ENCODE assay signal across 22 cellular contexts in the genomic region with DNA sequence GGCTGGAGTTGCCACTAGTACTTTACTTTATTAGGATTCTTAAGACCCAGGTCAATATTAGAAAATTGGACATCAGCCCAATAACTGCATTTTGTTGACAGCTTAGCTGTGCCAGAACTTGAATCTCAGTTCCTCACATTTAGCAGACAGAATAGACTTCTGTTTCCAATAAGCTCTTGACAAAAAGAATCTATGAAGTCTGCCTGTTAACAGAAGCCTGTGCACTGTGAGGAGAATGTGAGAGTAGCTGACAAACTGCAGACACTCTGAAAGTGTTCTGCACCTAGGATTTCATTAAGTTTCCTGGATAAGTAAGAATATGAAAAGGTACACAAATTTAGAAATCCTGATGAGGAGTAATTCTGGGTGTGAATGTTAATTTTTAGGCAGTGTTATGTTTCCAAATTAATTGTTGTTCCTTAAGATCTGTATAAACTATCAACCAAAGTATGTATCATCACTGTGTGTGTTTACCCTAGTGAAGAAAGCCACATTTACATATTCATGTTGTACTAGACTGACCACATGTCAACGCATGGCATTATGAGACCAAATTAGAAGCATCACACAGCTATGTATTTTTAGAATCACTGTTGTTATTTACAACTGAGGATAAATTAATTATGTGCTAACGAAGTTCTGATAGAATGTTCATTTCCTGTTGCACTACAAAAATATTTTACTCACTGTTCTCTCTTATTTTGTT.
DNase-seq lines count a peak whose midpoint lies in the region; ATAC-seq lines count a peak whose summit lies in the region.
"Had no signal": no experiment of that assay in that cellular context is flagged by ENCODE, and none has a peak within 500 bp of the region (broad histone marks: within the 10 kb centered on the region; RNA-seq: fewer than 3 reads in every experiment).

No MANE protein-coding gene starts in this region.

- no peak for DNase-seq in Right ventricle myocardium superior
- no peak for DNase-seq in right cardiac atrium
- DNase-seq in pons (ENCODE audit: low spot score): peak; percentile 8
- DNase-seq in activated naive CD4-positive, alpha-beta T cell treated with anti-CD3 and anti-CD28 coated beads, Interleukin-2, amount 50 U/mL, for 72 hours (ENCODE audit: low spot score in 2 of 2): no peak
- DNase-seq: AML-193; CD8-positive, alpha-beta memory T cell; Karpas-422; NCI-H1694; NCI-H2081 treated with DMSO at 0.1 percent for 48 hours; NCI-H2171 treated with DMSO at 0.1 percent for 48 hours; NCI-H524 treated with DMSO at 0.1 percent for 48 hours; NCI-H82; PC-9; RPMI8226; SIG-M5; SK-N-SH; T-helper 2 cell had no signal

- H3K4me1 ChIP-seq in right cardiac atrium (ENCODE audit: control insufficient read depth, insufficient read depth, low read length): no peaks in the 10 kb centered on the region

- ATAC-seq in Right ventricle myocardium superior (ENCODE audit: poor library complexity): peak; percentile 79
- ATAC-seq in right cardiac atrium: no peak
- peak; percentile 65 for ATAC-seq in GM18867 (IDR thresholded peaks at IDR 0.05; ENCODE audit: unreplicated experiment)
- ATAC-seq in GM21717 (IDR thresholded peaks at IDR 0.05; ENCODE audit: unreplicated experiment): peak; percentile 39
- no peak for ATAC-seq in GM21367 (IDR thresholded peaks at IDR 0.05; ENCODE audit: unreplicated experiment)
- no peak for ATAC-seq in activated naive CD4-positive, alpha-beta T cell treated with anti-CD3 and anti-CD28 coated beads, Interleukin-2, amount 50 U/mL, for 72 hours
- ATAC-seq: HCT116 had no signal

- no peaks in the 10 kb centered on the region for H3K9me3 ChIP-seq in right cardiac atrium (ENCODE audit: control insufficient read depth, low read length)
- H3K9me3 ChIP-seq: SK-N-SH had no signal

- intact Hi-C loops in Right ventricle myocardium superior (cut with DNase I): no loop called here
- intact Hi-C loops in right cardiac atrium (cut with DNase I): no loop called here

- no peaks in the 10 kb centered on the region for H3K36me3 Mint-ChIP-seq in activated naive CD4-positive, alpha-beta T cell treated with anti-CD3 and anti-CD28 coated beads, Interleukin-2, amount 50 U/mL, for 72 hours
- H3K36me3 Mint-ChIP-seq: CD8-positive, alpha-beta memory T cell had no signal

- H3K4me3 ChIP-seq in right cardiac atrium (ENCODE audit: low read length): no peak overlapping the region
- H3K4me3 ChIP-seq: PC-9 had no signal

- WGBS in right cardiac atrium: 40% methylated on average over 2 of the region's 2 CpGs

- H3K27ac ChIP-seq in right cardiac atrium (ENCODE audit: low read length): no peak overlapping the region
- H3K27ac ChIP-seq: C4-2B, PC-9 had no signal

- no peaks in the 10 kb centered on the region for H3K27me3 ChIP-seq in right cardiac atrium (ENCODE audit: control insufficient read depth, insufficient read depth)

- no peak overlapping the region for H3K27ac Mint-ChIP-seq in activated naive CD4-positive, alpha-beta T cell treated with anti-CD3 and anti-CD28 coated beads, Interleukin-2, amount 50 U/mL, for 72 hours
- H3K27ac Mint-ChIP-seq: CD8-positive, alpha-beta memory T cell had no signal

- H3K9me3 Mint-ChIP-seq in activated naive CD4-positive, alpha-beta T cell treated with anti-CD3 and anti-CD28 coated beads, Interleukin-2, amount 50 U/mL, for 72 hours: peaks cover 4 to 21% of the 10 kb centered on the region in 2 donors

Comparison
In these comparisons a context has a peak if more than half of its experiments do, and no peak if none do; other contexts are left out.
1. ATAC-seq: peak in Right ventricle myocardium superior (single experiment), GM18867 (single experiment) and GM21717 (single experiment); none in right cardiac atrium (0 of 2), GM21367 (single experiment) and activated naive CD4-positive, alpha-beta T cell treated with anti-CD3 and anti-CD28 coated beads, Interleukin-2, amount 50 U/mL, for 72 hours (0 of 2).